In the genomic region with DNA sequence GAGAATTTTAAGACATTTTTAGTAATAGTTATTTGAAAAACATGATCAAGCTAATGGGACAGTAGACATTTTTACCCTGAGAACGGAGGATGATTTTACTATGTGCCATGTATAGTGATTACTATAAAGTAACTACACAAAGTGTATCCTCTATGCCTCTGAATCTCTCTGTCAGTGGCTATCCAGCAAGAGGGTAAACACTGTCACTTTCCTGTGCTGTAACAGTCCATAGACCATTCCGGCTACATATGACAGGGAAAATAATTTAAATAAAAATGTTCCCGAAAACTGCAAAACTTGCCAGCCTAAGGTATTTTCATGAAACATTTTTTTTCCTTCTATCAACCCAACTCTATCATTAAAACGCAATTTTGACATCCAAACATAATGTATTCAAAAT, we compare ENCODE assay signal across 28 cellular contexts.
"Had no signal": no experiment of that assay in that cellular context is flagged by ENCODE, and none has a peak within 500 bp of the region (broad histone marks: within the 10 kb centered on the region; RNA-seq: fewer than 3 reads in every experiment).

No MANE protein-coding gene starts in this region.

- H3K27me3 ChIP-seq: colonic mucosa, dorsolateral prefrontal cortex, esophagus muscularis mucosa, esophagus squamous epithelium, foreskin keratinocyte, gastrocnemius medialis, gastroesophageal sphincter, heart left ventricle, heart right ventricle had no signal

- H3K4me1 ChIP-seq: colonic mucosa, esophagus muscularis mucosa, esophagus squamous epithelium, foreskin keratinocyte, gastrocnemius medialis, gastroesophageal sphincter, heart left ventricle, heart right ventricle had no signal

- FAIRE-seq: colon, endometrium, endothelial cell of umbilical vein, frontal cortex had no signal

- H3K9me3 ChIP-seq: colonic mucosa, esophagus muscularis mucosa, esophagus squamous epithelium, gastrocnemius medialis, gastroesophageal sphincter had no signal

- H3K36me3 ChIP-seq: colonic mucosa, esophagus muscularis mucosa, esophagus squamous epithelium, gastrocnemius medialis, gastroesophageal sphincter, heart left ventricle, heart right ventricle had no signal

- H3K4me3 ChIP-seq: colonic mucosa, coronary artery, dorsolateral prefrontal cortex, esophagus muscularis mucosa, esophagus squamous epithelium, gastrocnemius medialis, gastroesophageal sphincter, heart left ventricle, heart right ventricle had no signal

- H3K27ac ChIP-seq: colonic mucosa, coronary artery, dorsolateral prefrontal cortex, epithelial cell of prostate, esophagus muscularis mucosa, esophagus squamous epithelium, foreskin keratinocyte, gastrocnemius medialis, gastroesophageal sphincter, heart left ventricle, heart right ventricle had no signal

- DNase-seq: colonic mucosa; cortex of kidney; dermis blood vessel endothelial cell; dorsolateral prefrontal cortex; effector CD4-positive, alpha-beta T cell; effector CD8-positive, alpha-beta T cell; effector memory CD4-positive, alpha-beta T cell; effector memory CD8-positive, alpha-beta T cell; endodermal cell; erythroblast; esophagus squamous epithelium; foreskin fibroblast; foreskin keratinocyte; foreskin melanocyte; gastrocnemius medialis; glutamatergic neuron; head of caudate nucleus; heart left ventricle; heart right ventricle had no signal

- ATAC-seq: effector memory CD8-positive, alpha-beta T cell; esophagus mucosa; foreskin keratinocyte; gastrocnemius medialis; gastroesophageal sphincter; heart left ventricle; heart right ventricle had no signal
